In genomic region chr12:91178139-91178561, GRCh38 we compare ENCODE assay signal across 8 cellular contexts. TPM values are rescaled to one million over a fixed set of nuclear protein-coding genes. Genes with fewer than 3 reads are reported as not detected.
DNase-seq lines count a peak whose midpoint lies in the region; ATAC-seq and TF ChIP-seq lines count a peak whose summit lies in the region.

No MANE protein-coding gene starts in this region.

- peak overlapping the region; percentile 77 to 83 for H3K27ac ChIP-seq in breast epithelium
- peak overlapping the region; percentile 0 to 11 for H3K27ac ChIP-seq in lung (ENCODE audit: low read depth in 1 of 2, low read length in 1 of 2)

- CTCF ChIA-PET in activated CD4-positive, alpha-beta T cell treated with anti-CD3 and anti-CD28 coated beads, Interleukin-2, amount 10 ng/mL, durations not matched to agents 7 days and 5 days (lab: Charles Lee): no interaction called here

- peak; percentile 60 for TF ChIP-seq CTCF in AG09309 (IDR thresholded peaks at IDR 0.05; ENCODE audit: control insufficient read depth, insufficient read depth, low read depth, low read length, missing control alignments)
- TF ChIP-seq CTCF in breast epithelium (IDR thresholded peaks at IDR 0.05): peak in 2 of 3 donors; percentile 22 to 32
- TF ChIP-seq CTCF in lung (IDR thresholded peaks at IDR 0.05; ENCODE audit: control extremely low read depth, extremely low read depth): peak; percentile 12

- H3K27me3 Mint-ChIP-seq in activated CD4-positive, alpha-beta T cell treated with anti-CD3 and anti-CD28 coated beads, Interleukin-2, amount 10 ng/mL, durations not matched to agents 7 days and 5 days: peaks cover 3% of the 10 kb centered on the region

- DNase-seq in AG09309 (ENCODE audit: low read depth) (peak; percentile 33), LHCN-M2 (ENCODE audit: low read depth) (peak; percentile 80), breast epithelium (ENCODE audit: low spot score in 2 of 2) (no peak), lung (ENCODE audit: low spot score) (no peak), NCI-H2081 (lab: John Stamatoyannopoulos, UW) (no peak)
- no peak for DNase-seq in activated CD4-positive, alpha-beta T cell treated with anti-CD3 and anti-CD28 coated beads, Interleukin-2, amount 10 ng/mL, durations not matched to agents 7 days and 5 days
- DNase-seq in activated CD4-positive, CD25-positive, alpha-beta regulatory T cell treated with anti-CD3 and anti-CD28 coated beads, Interleukin-2, amount 50 U/mL, for 72 hours: no peak

- H3K36me3 Mint-ChIP-seq in activated CD4-positive, alpha-beta T cell treated with anti-CD3 and anti-CD28 coated beads, Interleukin-2, amount 10 ng/mL, durations not matched to agents 7 days and 5 days (ENCODE audit: low read depth): no peaks in the 10 kb centered on the region

- H3K27me3 ChIP-seq in breast epithelium (no peaks in the 10 kb centered on the region), lung (ENCODE audit: control insufficient read depth, insufficient read depth) (no peaks in the 10 kb centered on the region)

- no peaks in the 10 kb centered on the region for H3K4me1 ChIP-seq in breast epithelium
- H3K4me1 ChIP-seq in lung (ENCODE audit: control insufficient read depth in 2 of 2, insufficient read depth in 2 of 2, low read length in 2 of 2): no peaks in the 10 kb centered on the region

- H3K36me3 ChIP-seq in breast epithelium (no peaks in the 10 kb centered on the region), lung (ENCODE audit: control insufficient read depth in 2 of 2, insufficient read depth in 2 of 2, low read length in 2 of 2) (no peaks in the 10 kb centered on the region)

- ATAC-seq in lung (ENCODE audit: insufficient read depth, low FRiP score) (peak; percentile 31), HG03159 (IDR thresholded peaks at IDR 0.05; ENCODE audit: unreplicated experiment) (no peak)

- H3K4me3 ChIP-seq in AG09309 (ENCODE audit: control insufficient read depth, low read depth, low read length) (peak overlapping the region; percentile 26), breast epithelium (peak overlapping the region; percentile 49 to 59 (median 53)), lung (no peak overlapping the region)

- WGBS in lung, 2 donors: 46 to 56% methylated on average over 7 of the region's 7 CpGs

- no peak for TF ChIP-seq POLR2A in breast epithelium (IDR thresholded peaks at IDR 0.05)

- H3K4me1 Mint-ChIP-seq in activated CD4-positive, alpha-beta T cell treated with anti-CD3 and anti-CD28 coated beads, Interleukin-2, amount 10 ng/mL, durations not matched to agents 7 days and 5 days: no peaks in the 10 kb centered on the region

- POLR2A ChIA-PET in activated CD4-positive, alpha-beta T cell treated with anti-CD3 and anti-CD28 coated beads, Interleukin-2, amount 10 ng/mL, durations not matched to agents 7 days and 5 days (lab: Charles Lee): no interaction called here

- H3K4me3 Mint-ChIP-seq in activated CD4-positive, alpha-beta T cell treated with anti-CD3 and anti-CD28 coated beads, Interleukin-2, amount 10 ng/mL, durations not matched to agents 7 days and 5 days: no peak overlapping the region

- H3K9me3 Mint-ChIP-seq in activated CD4-positive, alpha-beta T cell treated with anti-CD3 and anti-CD28 coated beads, Interleukin-2, amount 10 ng/mL, durations not matched to agents 7 days and 5 days: no peaks in the 10 kb centered on the region

- no peak overlapping the region for H3K27ac Mint-ChIP-seq in activated CD4-positive, alpha-beta T cell treated with anti-CD3 and anti-CD28 coated beads, Interleukin-2, amount 10 ng/mL, durations not matched to agents 7 days and 5 days

- intact Hi-C loops in breast epithelium (cut with DNase I; ENCODE audit: low total_unique reads): no loop called here

- no peaks in the 10 kb centered on the region for H3K9me3 ChIP-seq in breast epithelium
- no peaks in the 10 kb centered on the region for H3K9me3 ChIP-seq in lung (ENCODE audit: control insufficient read depth in 2 of 2, insufficient read depth in 1 of 2, low read length in 1 of 2)

RNA-seq across cellular contexts. Expression of gene DCN, which starts 4.5 kb away (rescaled TPM):
- total RNA-seq in LHCN-M2 (2014; rRNA removed) (447 and 478 TPM in 2 replicates), breast epithelium (1,000 to 10,000 TPM; 1,081 to 4,374 (median 1,702) TPM), lung (1,000 to 10,000 TPM in 1 of 2 donors, 100 to 1,000 TPM in 1; 590 to 1,047 TPM)
- polyA plus RNA-seq in LHCN-M2 (2012): 45.9 TPM
- 100 to 1,000 TPM; 178 to 429 TPM for polyA plus RNA-seq in lung
- not detected for total RNA-seq in activated CD4-positive, alpha-beta T cell treated with anti-CD3 and anti-CD28 coated beads, Interleukin-2, amount 10 ng/mL, durations not matched to agents 7 days and 5 days

Comparison
In these comparisons a context has a peak if more than half of its experiments do, and no peak if none do; other contexts are left out.
1. DNase-seq: peak in AG09309 (single experiment) and LHCN-M2 (single experiment); none in breast epithelium (0 of 2), lung (single experiment), NCI-H2081 (0 of 2), activated CD4-positive, alpha-beta T cell treated with anti-CD3 and anti-CD28 coated beads, Interleukin-2, amount 10 ng/mL, durations not matched to agents 7 days and 5 days (single experiment) and activated CD4-positive, CD25-positive, alpha-beta regulatory T cell treated with anti-CD3 and anti-CD28 coated beads, Interleukin-2, amount 50 U/mL, for 72 hours (single experiment).
2. RNA of gene DCN, which starts 4.5 kb away (total RNA-seq): 1,081 to 4,374 TPM in breast epithelium, 590 to 1,047 TPM in lung and 447 to 478 TPM in LHCN-M2; not detected in activated CD4-positive, alpha-beta T cell treated with anti-CD3 and anti-CD28 coated beads, Interleukin-2, amount 10 ng/mL, durations not matched to agents 7 days and 5 days; every median in the first group is over 100 times any median in the second.
3. Peak in every context shown above with its lines, with median percentiles within 50 percentile points of each other: CTCF ChIP-seq.